8 cellular contexts compared by ENCODE assay signal in genomic region chr2:28276076-28276618, GRCh38.
DNase-seq lines count a peak whose midpoint lies in the region; ATAC-seq and TF ChIP-seq lines count a peak whose summit lies in the region.

No MANE protein-coding gene starts in this region.

- H3K27ac ChIP-seq in HCT116 (ENCODE audit: low read depth, low read length) (peak overlapping the region; percentile 91), SJCRH30 (peak overlapping the region; percentile 3; the same call in 1 of the 2 replicates), sigmoid colon (peak overlapping the region; percentile 74 to 81 (median 75))

- no peaks in the 10 kb centered on the region for H3K9me3 ChIP-seq in HCT116 (ENCODE audit: control insufficient read depth in 1 of 2, insufficient read depth in 1 of 2, low read depth in 1 of 2, low read length in 2 of 2)
- no peaks in the 10 kb centered on the region; the same call in 1 of the 2 replicates for H3K9me3 ChIP-seq in SJCRH30 (replicated peaks)
- no peaks in the 10 kb centered on the region for H3K9me3 ChIP-seq in sigmoid colon

- no peaks in the 10 kb centered on the region for H3K9me2 ChIP-seq in HCT116 (ENCODE audit: insufficient read depth)

- H2AFZ ChIP-seq in HCT116 (ENCODE audit: low read depth, low read length, poor library complexity, severe bottlenecking): no peak overlapping the region

- H3K79me2 ChIP-seq in HCT116 (ENCODE audit: insufficient read depth, low read length): no peaks in the 10 kb centered on the region

- BruUV-seq in HCT116 (replicated peaks; lab: Mats Ljungman, UMichigan): no TSS peak

- ATAC-seq in HCT116 (peak; percentile 76), HG03135 (IDR thresholded peaks at IDR 0.05; ENCODE audit: unreplicated experiment) (no peak), GM21390 (IDR thresholded peaks at IDR 0.05; ENCODE audit: unreplicated experiment) (no peak)

- RAD21 ChIA-PET in HCT116 (lab: Charles Lee; ENCODE audit: low non-redundant PET in 1 of 2, low total read pairs in 2 of 2, uncharacterized antibody in 2 of 2, unreplicated experiment in 2 of 2): interaction anchor here in 1 of 2 experiments (0.8 kb wide), 1 partner anchor 49 kb away, joined by 3 read pairs; no protein-coding TSS in a partner anchor

- no peaks in the 10 kb centered on the region for H4K20me1 ChIP-seq in HCT116 (ENCODE audit: insufficient read depth)

- H3K27me3 ChIP-seq in HCT116 (ENCODE audit: insufficient read depth, low read length) (no peaks in the 10 kb centered on the region), SJCRH30 (no peaks in the 10 kb centered on the region), sigmoid colon (no peaks in the 10 kb centered on the region)

- TF ChIP-seq POLR2A in HCT116 (IDR thresholded peaks at IDR 0.05; ENCODE audit: borderline replicate concordance, extremely low read depth, insufficient read depth, insufficient read length): no peak
- no peak for TF ChIP-seq POLR2A in sigmoid colon (IDR thresholded peaks at IDR 0.05)

- whole genome bisulfite sequencing in sigmoid colon, 2 donors: 56 to 64% methylated on average over 11 of the region's 11 CpGs

- TF ChIP-seq RAD21 in HCT116 (IDR thresholded peaks at IDR 0.05; ENCODE audit: low read depth): peak; percentile 36; the same call in 1 of the 2 replicates

- H3K4me2 ChIP-seq in HCT116 (ENCODE audit: low read length): peak overlapping the region; percentile 73

- H3K36me3 ChIP-seq in HCT116 (ENCODE audit: control insufficient read depth in 1 of 2, insufficient read depth in 2 of 2, low read length in 2 of 2) (no peaks in the 10 kb centered on the region), SJCRH30 (no peaks in the 10 kb centered on the region), sigmoid colon (no peaks in the 10 kb centered on the region)

- TF ChIP-seq EP300 in sigmoid colon (IDR thresholded peaks at IDR 0.05): peak; percentile 38 to 95 (median 68)

- CTCF ChIA-PET in HCT116 (lab: Charles Lee): interaction anchor here (1.5 kb wide), 1 partner anchor 121 kb away, joined by 3 read pairs; no protein-coding TSS in a partner anchor

- H3K9ac ChIP-seq in HCT116 (ENCODE audit: low read length): peak overlapping the region; percentile 50

- intact Hi-C loops in HCT116 (cut with micrococcal nuclease): loop anchor here (10.0 kb wide), 1 partner anchor 521 kb away; no protein-coding TSS in a partner anchor
- intact Hi-C loops in sigmoid colon (cut with DNase I): no loop called here

- DNase-seq in EH (ENCODE audit: low read depth): peak; percentile 100
- peak; percentile 81 for DNase-seq in HCT116 (ENCODE audit: low read depth, low spot score)
- peak in 1 of 2 experiments; percentile 44 for DNase-seq in SJCRH30
- peak; percentile 97 for DNase-seq in epithelial cell of proximal tubule (ENCODE audit: low read depth)
- no peak for DNase-seq in sigmoid colon
- DNase-seq in CD1c-positive myeloid dendritic cell (ENCODE audit: extremely low spot score): no peak

- H3K4me1 ChIP-seq in HCT116 (ENCODE audit: control insufficient read depth in 1 of 2, insufficient read depth in 2 of 2, low read length in 2 of 2) (peaks cover 43 to 63% of the 10 kb centered on the region in 2 experiments), SJCRH30 (peaks cover 36% of the 10 kb centered on the region), sigmoid colon (peaks cover 0 to 35% (median 24%) of the 10 kb centered on the region in 4 donors)

- H3K4me3 ChIP-seq in HCT116 (replicated peaks in 1 of 2; ENCODE audit: low read depth in 1 of 2, low read length in 2 of 2) (peak overlapping the region in 1 of 2 experiments; percentile 25; a peak in 2 of 4 replicates), SJCRH30 (no peak overlapping the region), epithelial cell of proximal tubule (ENCODE audit: low read depth, low read length) (no peak overlapping the region), sigmoid colon (no peak overlapping the region)

- POLR2A ChIA-PET in HCT116 (lab: Charles Lee): interaction anchor here (1.3 to 1.7 kb wide), 2 partner anchors 50 to 386 kb away, joined by 3 read pairs; partner anchors contain the start of genes BABAM2 and RBKS

- no peak for TF ChIP-seq CTCF in HCT116 (IDR thresholded peaks at IDR 0.05 in 2 of 3, conservative IDR thresholded peaks at IDR 0.05 in 1 of 3; ENCODE audit: borderline replicate concordance in 1 of 3, insufficient read depth in 1 of 3, low read depth in 2 of 3, low read length in 2 of 3)
- no peak for TF ChIP-seq CTCF in epithelial cell of proximal tubule (conservative IDR thresholded peaks at IDR 0.05; ENCODE audit: low read depth, low read length)
- TF ChIP-seq CTCF in sigmoid colon (IDR thresholded peaks at IDR 0.05): no peak

TF ChIP-seq in HCT116, 20 proteins besides CTCF, POLR2A, EP300 and RAD21:
- TF ChIP-seq EZH2phosphoT487 (IDR thresholded peaks at IDR 0.05; ENCODE audit: borderline replicate concordance): no peak
- TF ChIP-seq CBX3 (IDR thresholded peaks at IDR 0.05; ENCODE audit: low read depth): peak; percentile 69
- no peak for TF ChIP-seq REST (IDR thresholded peaks at IDR 0.05; ENCODE audit: low read depth)
- peak; percentile 88 for TF ChIP-seq SP1 (IDR thresholded peaks at IDR 0.05; ENCODE audit: low read depth)
- TF ChIP-seq, protein P1, sequence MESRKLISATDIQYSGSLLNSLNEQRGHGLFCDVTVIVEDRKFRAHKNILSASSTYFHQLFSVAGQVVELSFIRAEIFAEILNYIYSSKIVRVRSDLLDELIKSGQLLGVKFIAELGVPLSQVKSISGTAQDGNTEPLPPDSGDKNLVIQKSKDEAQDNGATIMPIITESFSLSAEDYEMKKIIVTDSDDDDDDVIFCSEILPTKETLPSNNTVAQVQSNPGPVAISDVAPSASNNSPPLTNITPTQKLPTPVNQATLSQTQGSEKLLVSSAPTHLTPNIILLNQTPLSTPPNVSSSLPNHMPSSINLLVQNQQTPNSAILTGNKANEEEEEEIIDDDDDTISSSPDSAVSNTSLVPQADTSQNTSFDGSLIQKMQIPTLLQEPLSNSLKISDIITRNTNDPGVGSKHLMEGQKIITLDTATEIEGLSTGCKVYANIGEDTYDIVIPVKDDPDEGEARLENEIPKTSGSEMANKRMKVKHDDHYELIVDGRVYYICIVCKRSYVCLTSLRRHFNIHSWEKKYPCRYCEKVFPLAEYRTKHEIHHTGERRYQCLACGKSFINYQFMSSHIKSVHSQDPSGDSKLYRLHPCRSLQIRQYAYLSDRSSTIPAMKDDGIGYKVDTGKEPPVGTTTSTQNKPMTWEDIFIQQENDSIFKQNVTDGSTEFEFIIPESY (IDR thresholded peaks at IDR 0.05; ENCODE audit: extremely low read depth, insufficient replicate concordance, low read length): peak; percentile 38
- TF ChIP-seq POLR2AphosphoS5 (IDR thresholded peaks at IDR 0.05; ENCODE audit: low read depth, low read length): peak; percentile 52; the same call in 1 of the 2 replicates
- peak; percentile 98 for TF ChIP-seq FOSL1 (IDR thresholded peaks at IDR 0.05; ENCODE audit: low read depth)
- TF ChIP-seq SRF (IDR thresholded peaks at IDR 0.05; ENCODE audit: low read depth): peak; percentile 58
- peak; percentile 37; the same call in 1 of the 2 replicates for TF ChIP-seq EGR1 (IDR thresholded peaks at IDR 0.05; ENCODE audit: low read depth)
- TF ChIP-seq JUND (IDR thresholded peaks at IDR 0.05): peak; percentile 98
- no peak for TF ChIP-seq ZFX (IDR thresholded peaks at IDR 0.05)
- TF ChIP-seq, protein P2, sequence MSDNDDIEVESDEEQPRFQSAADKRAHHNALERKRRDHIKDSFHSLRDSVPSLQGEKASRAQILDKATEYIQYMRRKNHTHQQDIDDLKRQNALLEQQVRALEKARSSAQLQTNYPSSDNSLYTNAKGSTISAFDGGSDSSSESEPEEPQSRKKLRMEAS (IDR thresholded peaks at IDR 0.05): peak; percentile 27; the same call in 1 of the 2 replicates
- no peak for TF ChIP-seq EZH2 (IDR thresholded peaks at IDR 0.05)
- TF ChIP-seq TCF7L2 (IDR thresholded peaks at IDR 0.05; ENCODE audit: borderline replicate concordance, extremely low read depth, insufficient read depth, insufficient read length): peak; percentile 77
- peak; percentile 64 for TF ChIP-seq CEBPB (IDR thresholded peaks at IDR 0.05; ENCODE audit: low read depth)
- peak; percentile 66 for TF ChIP-seq YY1 (IDR thresholded peaks at IDR 0.05; ENCODE audit: extremely low read depth, insufficient replicate concordance, low read depth, low read length)
- no peak for TF ChIP-seq ELF1 (IDR thresholded peaks at IDR 0.05; ENCODE audit: borderline replicate concordance, low read depth)
- no peak for TF ChIP-seq ZNF274 (IDR thresholded peaks at IDR 0.05; ENCODE audit: low read depth, low read length)
- TF ChIP-seq SIN3A (IDR thresholded peaks at IDR 0.05; ENCODE audit: low read depth): peak; percentile 50; the same call in 1 of the 2 replicates
- TF ChIP-seq ATF3 (IDR thresholded peaks at IDR 0.05): no peak; the same call in 1 of the 2 replicates

Comparison
In these comparisons a context has a peak if more than half of its experiments do, and no peak if none do; other contexts are left out.
1. DNase-seq: peak in EH (single experiment), HCT116 (single experiment) and epithelial cell of proximal tubule (single experiment); none in sigmoid colon (single experiment) and CD1c-positive myeloid dendritic cell (single experiment).
2. H3K27ac ChIP-seq: peak in every context shown above with its lines; median percentile 91 in HCT116; 75 in sigmoid colon; 3 in SJCRH30.